Comparison of ENCODE assay signal across 20 cellular contexts in the genomic region with DNA sequence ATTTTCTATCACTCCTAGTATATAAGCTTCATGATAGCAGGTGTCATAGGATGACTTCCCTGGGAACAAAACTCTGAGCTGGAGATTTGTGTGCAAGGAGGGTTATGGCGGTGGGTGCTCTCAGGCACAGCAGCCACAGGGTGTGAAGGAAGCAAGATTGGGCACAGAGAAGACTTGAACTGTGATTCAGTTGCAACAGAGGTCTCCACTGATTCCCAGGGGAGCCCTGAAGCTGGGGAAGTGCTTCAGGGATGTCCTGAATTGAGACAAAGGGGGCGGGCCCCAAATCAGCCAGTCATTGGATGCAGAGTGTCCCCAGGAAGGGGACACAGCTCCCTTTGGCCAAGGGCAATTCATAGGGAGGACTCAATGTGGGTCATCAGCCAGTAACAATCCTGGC. TPM values are rescaled to one million over a fixed set of nuclear protein-coding genes. Genes with fewer than 3 reads are reported as not detected.
"Had no signal": no experiment of that assay in that cellular context is flagged by ENCODE, and none has a peak within 500 bp of the region (broad histone marks: within the 10 kb centered on the region; RNA-seq: fewer than 3 reads in every experiment).

No MANE protein-coding gene starts in this region.

- H3K27ac ChIP-seq: foreskin keratinocyte, left ventricle myocardium inferior, tibial artery had no signal

- H3K27ac Mint-ChIP-seq: activated CD8-positive, alpha-beta T cell treated with anti-CD3 and anti-CD28 coated beads, Interleukin-2, amount 10 ng/mL, durations not matched to agents 7 days and 5 days; activated naive CD8-positive, alpha-beta T cell treated with anti-CD3 and anti-CD28 coated beads, Interleukin-2, amount 50 U/mL, for 24 hours; activated T-helper 1 cell treated with anti-CD3 and anti-CD28 coated beads, Interleukin-12 subunit alpha, Interleukin-12 subunit beta, Interleukin-2, Interleukin-4 antibody, amounts not matched to agents 30 ng/mL and 10 ng/mL and 1 ng/mL, durations not matched to agents 14 hours and 24 hours and 36 hours; immature natural killer cell; progenitor cell of endocrine pancreas; stimulated activated naive CD8-positive, alpha-beta T cell treated with anti-CD3 and anti-CD28 coated beads, Interleukin-15, Interleukin-2, amounts not matched to agents 100 ng/mL and 50 ng/mL, for 24 hours had no signal

- H3K9me3 ChIP-seq: tibial artery had no signal

- H3K9me3 Mint-ChIP-seq: activated naive CD8-positive, alpha-beta T cell treated with anti-CD3 and anti-CD28 coated beads, Interleukin-2, amount 50 U/mL, for 24 hours; activated T-helper 1 cell treated with anti-CD3 and anti-CD28 coated beads, Interleukin-12 subunit alpha, Interleukin-12 subunit beta, Interleukin-2, Interleukin-4 antibody, amounts not matched to agents 30 ng/mL and 10 ng/mL and 1 ng/mL, durations not matched to agents 14 hours and 24 hours and 36 hours; immature natural killer cell; stimulated activated naive CD8-positive, alpha-beta T cell treated with anti-CD3 and anti-CD28 coated beads, Interleukin-15, Interleukin-2, amounts not matched to agents 100 ng/mL and 50 ng/mL, for 24 hours had no signal

- H3K4me3 ChIP-seq: left ventricle myocardium inferior, tibial artery had no signal

- H3K27me3 ChIP-seq: brain microvascular endothelial cell, foreskin keratinocyte, tibial artery had no signal

- H3K4me1 Mint-ChIP-seq: activated naive CD8-positive, alpha-beta T cell treated with anti-CD3 and anti-CD28 coated beads, Interleukin-2, amount 50 U/mL, for 24 hours; immature natural killer cell had no signal

- H3K36me3 Mint-ChIP-seq: immature natural killer cell had no signal

- H3K36me3 ChIP-seq: brain microvascular endothelial cell, left ventricle myocardium inferior, tibial artery had no signal

- H3K4me3 Mint-ChIP-seq: activated CD8-positive, alpha-beta T cell treated with anti-CD3 and anti-CD28 coated beads, Interleukin-2, amount 10 ng/mL, durations not matched to agents 7 days and 5 days; activated naive CD8-positive, alpha-beta T cell treated with anti-CD3 and anti-CD28 coated beads, Interleukin-2, amount 50 U/mL, for 24 hours; activated T-helper 1 cell treated with anti-CD3 and anti-CD28 coated beads, Interleukin-12 subunit alpha, Interleukin-12 subunit beta, Interleukin-2, Interleukin-4 antibody, amounts not matched to agents 30 ng/mL and 10 ng/mL and 1 ng/mL, durations not matched to agents 14 hours and 24 hours and 36 hours; immature natural killer cell; stimulated activated naive CD8-positive, alpha-beta T cell treated with anti-CD3 and anti-CD28 coated beads, Interleukin-15, Interleukin-2, amounts not matched to agents 100 ng/mL and 50 ng/mL, for 24 hours had no signal

- DNase-seq: activated CD4-positive, alpha-beta T cell treated with anti-CD3 and anti-CD28 coated beads, Interleukin-2, amount 50 U/mL, for 1 hour; activated CD8-positive, alpha-beta T cell treated with anti-CD3 and anti-CD28 coated beads, Interleukin-2, amount 10 ng/mL, durations not matched to agents 7 days and 5 days; activated gamma-delta T cell; activated naive CD4-positive, alpha-beta T cell treated with anti-CD3 and anti-CD28 coated beads, Interleukin-2, amount 50 U/mL, for 16 hours; activated naive CD8-positive, alpha-beta T cell treated with anti-CD3 and anti-CD28 coated beads, Interleukin-2, amount 50 U/mL, for 24 hours; brain microvascular endothelial cell; caudate nucleus; effector memory CD4-positive, alpha-beta T cell; foreskin keratinocyte; immature natural killer cell; kidney glomerular epithelial cell; left ventricle myocardium inferior; stimulated activated CD4-positive, alpha-beta T cell treated with anti-CD3 and anti-CD28 coated beads, Interleukin-1b, Interleukin-23, amount 100 ng/mL, for 48 hours; substantia nigra; T-helper 2 cell; tibial artery had no signal

- H3K27me3 Mint-ChIP-seq: activated naive CD8-positive, alpha-beta T cell treated with anti-CD3 and anti-CD28 coated beads, Interleukin-2, amount 50 U/mL, for 24 hours; stimulated activated naive CD8-positive, alpha-beta T cell treated with anti-CD3 and anti-CD28 coated beads, Interleukin-15, Interleukin-2, amounts not matched to agents 100 ng/mL and 50 ng/mL, for 24 hours had no signal

- ATAC-seq: activated CD8-positive, alpha-beta T cell treated with anti-CD3 and anti-CD28 coated beads, Interleukin-2, amount 10 ng/mL, durations not matched to agents 7 days and 5 days; activated naive CD8-positive, alpha-beta T cell treated with anti-CD3 and anti-CD28 coated beads, Interleukin-2, amount 50 U/mL, for 24 hours; foreskin keratinocyte had no signal

RNA-seq across cellular contexts. Expression of a gene that starts 44.4 kb away (rescaled TPM):
- total RNA-seq: foreskin keratinocyte, progenitor cell of endocrine pancreas, urinary bladder had no signal
- polyA plus RNA-seq: foreskin keratinocyte had no signal
